1 cellular context compared by ENCODE assay signal in the genomic region with DNA sequence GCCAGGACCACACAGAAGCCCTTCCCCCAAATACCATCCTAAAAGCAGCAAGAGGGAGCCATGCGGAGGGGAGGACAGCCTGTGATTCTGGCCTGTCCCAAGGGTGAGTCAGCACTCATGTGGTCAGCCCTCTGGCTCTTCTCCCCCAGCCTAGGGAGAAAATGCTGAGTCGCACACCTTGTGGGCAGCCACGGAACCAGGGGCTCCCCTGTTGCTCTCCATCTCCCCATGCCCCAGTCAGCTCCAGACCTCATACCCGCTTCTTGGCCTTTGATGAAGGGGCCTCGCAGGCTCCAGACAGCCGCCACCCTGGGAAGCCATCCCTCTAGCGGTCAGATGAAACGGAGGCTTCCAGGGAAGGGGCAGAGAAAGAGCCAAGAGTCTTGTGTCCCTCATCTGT.
A peak's percentile ranks its signal among the peaks of the same experiment; 100 is the strongest.
TF ChIP-seq lines count a peak whose summit lies in the region.

No MANE protein-coding gene starts in this region.

TF ChIP-seq in HepG2, 621 proteins besides CTCF, POLR2A, EP300 and RAD21 (continued from another document):
- TF ChIP-seq ZNF883 (CRISPR knock-in tag; IDR thresholded peaks at IDR 0.05; ENCODE audit: not compliant biosample characterization) = no peak
- no peak for TF ChIP-seq TCF7L2 (IDR thresholded peaks at IDR 0.05; ENCODE audit: low read depth, low read length)
- TF ChIP-seq, protein P1, sequence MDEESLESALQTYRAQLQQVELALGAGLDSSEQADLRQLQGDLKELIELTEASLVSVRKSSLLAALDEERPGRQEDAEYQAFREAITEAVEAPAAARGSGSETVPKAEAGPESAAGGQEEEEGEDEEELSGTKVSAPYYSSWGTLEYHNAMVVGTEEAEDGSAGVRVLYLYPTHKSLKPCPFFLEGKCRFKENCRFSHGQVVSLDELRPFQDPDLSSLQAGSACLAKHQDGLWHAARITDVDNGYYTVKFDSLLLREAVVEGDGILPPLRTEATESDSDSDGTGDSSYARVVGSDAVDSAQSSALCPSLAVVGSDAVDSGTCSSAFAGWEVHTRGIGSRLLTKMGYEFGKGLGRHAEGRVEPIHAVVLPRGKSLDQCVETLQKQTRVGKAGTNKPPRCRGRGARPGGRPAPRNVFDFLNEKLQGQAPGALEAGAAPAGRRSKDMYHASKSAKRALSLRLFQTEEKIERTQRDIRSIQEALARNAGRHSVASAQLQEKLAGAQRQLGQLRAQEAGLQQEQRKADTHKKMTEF (CRISPR knock-in tag; IDR thresholded peaks at IDR 0.05) = no peak
- TF ChIP-seq ARHGAP35 (CRISPR knock-in tag; IDR thresholded peaks at IDR 0.05; ENCODE audit: borderline replicate concordance) = no peak
- TF ChIP-seq, protein P2, sequence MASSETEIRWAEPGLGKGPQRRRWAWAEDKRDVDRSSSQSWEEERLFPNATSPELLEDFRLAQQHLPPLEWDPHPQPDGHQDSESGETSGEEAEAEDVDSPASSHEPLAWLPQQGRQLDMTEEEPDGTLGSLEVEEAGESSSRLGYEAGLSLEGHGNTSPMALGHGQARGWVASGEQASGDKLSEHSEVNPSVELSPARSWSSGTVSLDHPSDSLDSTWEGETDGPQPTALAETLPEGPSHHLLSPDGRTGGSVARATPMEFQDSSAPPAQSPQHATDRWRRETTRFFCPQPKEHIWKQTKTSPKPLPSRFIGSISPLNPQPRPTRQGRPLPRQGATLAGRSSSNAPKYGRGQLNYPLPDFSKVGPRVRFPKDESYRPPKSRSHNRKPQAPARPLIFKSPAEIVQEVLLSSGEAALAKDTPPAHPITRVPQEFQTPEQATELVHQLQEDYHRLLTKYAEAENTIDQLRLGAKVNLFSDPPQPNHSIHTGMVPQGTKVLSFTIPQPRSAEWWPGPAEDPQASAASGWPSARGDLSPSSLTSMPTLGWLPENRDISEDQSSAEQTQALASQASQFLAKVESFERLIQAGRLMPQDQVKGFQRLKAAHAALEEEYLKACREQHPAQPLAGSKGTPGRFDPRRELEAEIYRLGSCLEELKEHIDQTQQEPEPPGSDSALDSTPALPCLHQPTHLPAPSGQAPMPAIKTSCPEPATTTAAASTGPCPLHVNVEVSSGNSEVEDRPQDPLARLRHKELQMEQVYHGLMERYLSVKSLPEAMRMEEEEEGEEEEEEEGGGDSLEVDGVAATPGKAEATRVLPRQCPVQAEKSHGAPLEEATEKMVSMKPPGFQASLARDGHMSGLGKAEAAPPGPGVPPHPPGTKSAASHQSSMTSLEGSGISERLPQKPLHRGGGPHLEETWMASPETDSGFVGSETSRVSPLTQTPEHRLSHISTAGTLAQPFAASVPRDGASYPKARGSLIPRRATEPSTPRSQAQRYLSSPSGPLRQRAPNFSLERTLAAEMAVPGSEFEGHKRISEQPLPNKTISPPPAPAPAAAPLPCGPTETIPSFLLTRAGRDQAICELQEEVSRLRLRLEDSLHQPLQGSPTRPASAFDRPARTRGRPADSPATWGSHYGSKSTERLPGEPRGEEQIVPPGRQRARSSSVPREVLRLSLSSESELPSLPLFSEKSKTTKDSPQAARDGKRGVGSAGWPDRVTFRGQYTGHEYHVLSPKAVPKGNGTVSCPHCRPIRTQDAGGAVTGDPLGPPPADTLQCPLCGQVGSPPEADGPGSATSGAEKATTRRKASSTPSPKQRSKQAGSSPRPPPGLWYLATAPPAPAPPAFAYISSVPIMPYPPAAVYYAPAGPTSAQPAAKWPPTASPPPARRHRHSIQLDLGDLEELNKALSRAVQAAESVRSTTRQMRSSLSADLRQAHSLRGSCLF (CRISPR knock-in tag; IDR thresholded peaks at IDR 0.05; ENCODE audit: borderline replicate concordance) = no peak
- TF ChIP-seq RCOR2 (CRISPR knock-in tag; IDR thresholded peaks at IDR 0.05) = no peak
- no peak for TF ChIP-seq ZNF263 (CRISPR knock-in tag; IDR thresholded peaks at IDR 0.05)
- TF ChIP-seq MAFG (CRISPR knock-in tag; IDR thresholded peaks at IDR 0.05) = peak; percentile 77
- TF ChIP-seq ZNF564 (CRISPR knock-in tag; IDR thresholded peaks at IDR 0.05) = no peak
- TF ChIP-seq NFE2L2 (IDR thresholded peaks at IDR 0.05; ENCODE audit: low read length) = peak; percentile 39; the same call in 1 of the 2 replicates
- TF ChIP-seq RBM22 (optimal IDR thresholded peaks at IDR 0.05; ENCODE audit: low read length) = no peak
- TF ChIP-seq FOXA3 (CRISPR knock-in tag; IDR thresholded peaks at IDR 0.05) = no peak
- TF ChIP-seq ASH2L (IDR thresholded peaks at IDR 0.05; ENCODE audit: insufficient read length, low read depth, low read length) = no peak
- TF ChIP-seq PHF5A (CRISPR knock-in tag; IDR thresholded peaks at IDR 0.05; ENCODE audit: low read depth, unreplicated experiment) = no peak
